Comparison of ENCODE assay signal across 10 cellular contexts in genomic region chr5:121963409-121963808, GRCh38. TPM values are rescaled to one million over a fixed set of nuclear protein-coding genes. Genes with fewer than 3 reads are reported as not detected.
DNase-seq lines count a peak whose midpoint lies in the region; ATAC-seq and TF ChIP-seq lines count a peak whose summit lies in the region.
"Had no signal": no experiment of that assay in that cellular context is flagged by ENCODE, and none has a peak within 500 bp of the region (broad histone marks: within the 10 kb centered on the region; RNA-seq: fewer than 3 reads in every experiment).

No MANE protein-coding gene starts in this region.

- H3K27me3 ChIP-seq in foreskin keratinocyte (no peaks in the 10 kb centered on the region), vagina (no peaks in the 10 kb centered on the region), aorta (ENCODE audit: control insufficient read depth in 1 of 2, insufficient read depth in 2 of 2, low read length in 1 of 2) (no peaks in the 10 kb centered on the region)

- H3K9me3 ChIP-seq in vagina = no peaks in the 10 kb centered on the region
- H3K9me3 ChIP-seq in aorta (ENCODE audit: control insufficient read depth, low read length) = no peaks in the 10 kb centered on the region

- DNase-seq in activated CD8-positive, alpha-beta memory T cell treated with anti-CD3 and anti-CD28 coated beads, Interleukin-2, amount 10 ng/mL, durations not matched to agents 7 days and 5 days = no peak
- DNase-seq in activated CD8-positive, alpha-beta memory T cell treated with anti-CD3 and anti-CD28 coated beads for 24 hours = no peak
- DNase-seq in foreskin keratinocyte = no peak
- DNase-seq in vagina (ENCODE audit: extremely low spot score in 2 of 2) = no peak
- no peak for DNase-seq in aorta
- no peak for DNase-seq in NCI-H2107 treated with DMSO at 0.1 percent for 48 hours (lab: John Stamatoyannopoulos, UW; ENCODE audit: unreplicated experiment)
- DNase-seq: mesendoderm, T-helper 9 cell had no signal

- H3K4me3 ChIP-seq in vagina (no peak overlapping the region), aorta (ENCODE audit: low read length in 2 of 2) (no peak overlapping the region)

- no peak for TF ChIP-seq POLR2A in vagina (IDR thresholded peaks at IDR 0.05)

- peaks cover 29% of the 10 kb centered on the region for H3K4me1 Mint-ChIP-seq in activated CD8-positive, alpha-beta memory T cell treated with anti-CD3 and anti-CD28 coated beads, Interleukin-2, amount 10 ng/mL, durations not matched to agents 7 days and 5 days
- H3K4me1 Mint-ChIP-seq in T-helper 1 cell treated with Interleukin-12 subunit alpha and Interleukin-12 subunit beta and Interleukin-4 antibody, amounts not matched to agents 30 μg/mL and 1 μg/mL, for 36 hours (ENCODE audit: low read depth) = peaks cover 31% of the 10 kb centered on the region
- H3K4me1 Mint-ChIP-seq in stimulated activated memory B cell treated with anti-CD40 and anti-IgM and Interleukin-4, amounts not matched to agents 10 μg/mL and 1 μg/mL and 100 μg/mL, for 72 hours = peaks cover 37% of the 10 kb centered on the region

- H3K27me3 Mint-ChIP-seq in activated CD8-positive, alpha-beta memory T cell treated with anti-CD3 and anti-CD28 coated beads, Interleukin-2, amount 10 ng/mL, durations not matched to agents 7 days and 5 days = peaks cover 1% of the 10 kb centered on the region
- no peaks in the 10 kb centered on the region for H3K27me3 Mint-ChIP-seq in T-helper 1 cell treated with Interleukin-12 subunit alpha and Interleukin-12 subunit beta and Interleukin-4 antibody, amounts not matched to agents 30 μg/mL and 1 μg/mL, for 36 hours (ENCODE audit: low read depth)
- H3K27me3 Mint-ChIP-seq in stimulated activated memory B cell treated with anti-CD40 and anti-IgM and Interleukin-4, amounts not matched to agents 10 μg/mL and 1 μg/mL and 100 μg/mL, for 72 hours = no peaks in the 10 kb centered on the region

- H3K36me3 ChIP-seq in vagina (no peaks in the 10 kb centered on the region), aorta (ENCODE audit: control insufficient read depth in 1 of 2, insufficient read depth in 2 of 2, low read length in 1 of 2) (no peaks in the 10 kb centered on the region)

- peak overlapping the region; percentile 88 for H3K4me3 Mint-ChIP-seq in activated CD8-positive, alpha-beta memory T cell treated with anti-CD3 and anti-CD28 coated beads, Interleukin-2, amount 10 ng/mL, durations not matched to agents 7 days and 5 days
- peak overlapping the region; percentile 92 for H3K4me3 Mint-ChIP-seq in T-helper 1 cell treated with Interleukin-12 subunit alpha and Interleukin-12 subunit beta and Interleukin-4 antibody, amounts not matched to agents 30 μg/mL and 1 μg/mL, for 36 hours
- H3K4me3 Mint-ChIP-seq in stimulated activated memory B cell treated with anti-CD40 and anti-IgM and Interleukin-4, amounts not matched to agents 10 μg/mL and 1 μg/mL and 100 μg/mL, for 72 hours = peak overlapping the region; percentile 87

- no peak for ATAC-seq in activated CD8-positive, alpha-beta memory T cell treated with anti-CD3 and anti-CD28 coated beads, Interleukin-2, amount 10 ng/mL, durations not matched to agents 7 days and 5 days
- no peak for ATAC-seq in foreskin keratinocyte
- no peak for ATAC-seq in stimulated activated memory B cell treated with anti-CD40 and anti-IgM and Interleukin-4, amounts not matched to agents 10 μg/mL and 1 μg/mL and 100 μg/mL, for 72 hours
- ATAC-seq in aorta (ENCODE audit: low FRiP score) = no peak

- H3K27ac Mint-ChIP-seq in activated CD8-positive, alpha-beta memory T cell treated with anti-CD3 and anti-CD28 coated beads, Interleukin-2, amount 10 ng/mL, durations not matched to agents 7 days and 5 days = peak overlapping the region; percentile 92
- H3K27ac Mint-ChIP-seq in T-helper 1 cell treated with Interleukin-12 subunit alpha and Interleukin-12 subunit beta and Interleukin-4 antibody, amounts not matched to agents 30 μg/mL and 1 μg/mL, for 36 hours = no peak overlapping the region
- peak overlapping the region; percentile 88 for H3K27ac Mint-ChIP-seq in stimulated activated memory B cell treated with anti-CD40 and anti-IgM and Interleukin-4, amounts not matched to agents 10 μg/mL and 1 μg/mL and 100 μg/mL, for 72 hours

- intact Hi-C loops in vagina (cut with DNase I) = no loop called here
- intact Hi-C loops in aorta (cut with DNase I) = loop anchor here in 1 of 2 donors (5.0 kb wide), 1 partner anchor 114 kb away; the partner anchor contains the start of gene LOX

- TF ChIP-seq CTCF in foreskin keratinocyte (conservative IDR thresholded peaks at IDR 0.05) (no peak), vagina (IDR thresholded peaks at IDR 0.05) (no peak)

- peaks cover 15% of the 10 kb centered on the region for H3K36me3 Mint-ChIP-seq in activated CD8-positive, alpha-beta memory T cell treated with anti-CD3 and anti-CD28 coated beads, Interleukin-2, amount 10 ng/mL, durations not matched to agents 7 days and 5 days
- H3K36me3 Mint-ChIP-seq in T-helper 1 cell treated with Interleukin-12 subunit alpha and Interleukin-12 subunit beta and Interleukin-4 antibody, amounts not matched to agents 30 μg/mL and 1 μg/mL, for 36 hours (ENCODE audit: low read depth) = peaks cover 12% of the 10 kb centered on the region
- peaks cover 25% of the 10 kb centered on the region for H3K36me3 Mint-ChIP-seq in stimulated activated memory B cell treated with anti-CD40 and anti-IgM and Interleukin-4, amounts not matched to agents 10 μg/mL and 1 μg/mL and 100 μg/mL, for 72 hours

- H3K27ac ChIP-seq in foreskin keratinocyte (peak overlapping the region; percentile 84), vagina (no peak overlapping the region), aorta (ENCODE audit: low read depth in 1 of 2, low read length in 2 of 2) (no peak overlapping the region)

- CTCF ChIA-PET in activated CD8-positive, alpha-beta memory T cell treated with anti-CD3 and anti-CD28 coated beads, Interleukin-2, amount 10 ng/mL, durations not matched to agents 7 days and 5 days (lab: Charles Lee) = no interaction called here

- WGBS in aorta, 2 donors = 74 to 78% methylated on average over 1 of the region's 1 CpG

- H3K9me3 Mint-ChIP-seq in activated CD8-positive, alpha-beta memory T cell treated with anti-CD3 and anti-CD28 coated beads, Interleukin-2, amount 10 ng/mL, durations not matched to agents 7 days and 5 days (ENCODE audit: low read depth) = no peaks in the 10 kb centered on the region
- H3K9me3 Mint-ChIP-seq in T-helper 1 cell treated with Interleukin-12 subunit alpha and Interleukin-12 subunit beta and Interleukin-4 antibody, amounts not matched to agents 30 μg/mL and 1 μg/mL, for 36 hours = peaks cover 4% of the 10 kb centered on the region
- no peaks in the 10 kb centered on the region for H3K9me3 Mint-ChIP-seq in stimulated activated memory B cell treated with anti-CD40 and anti-IgM and Interleukin-4, amounts not matched to agents 10 μg/mL and 1 μg/mL and 100 μg/mL, for 72 hours

- H3K4me1 ChIP-seq in foreskin keratinocyte (peaks cover 5% of the 10 kb centered on the region), vagina (peaks cover 14% of the 10 kb centered on the region), aorta (ENCODE audit: control insufficient read depth in 1 of 2, insufficient read depth in 2 of 2, low read length in 2 of 2) (peaks cover 0 to 6% of the 10 kb centered on the region in 2 donors)

RNA-seq across cellular contexts. Expression of gene SRFBP1, which starts 1.6 kb away (rescaled TPM):
- 10 to 100 TPM in 1 of 2 experiments, 1 to 10 TPM in 1; 9.3 to 12.2 TPM for total RNA-seq in activated CD8-positive, alpha-beta memory T cell treated with anti-CD3 and anti-CD28 coated beads, Interleukin-2, amount 10 ng/mL, durations not matched to agents 7 days and 5 days
- total RNA-seq in foreskin keratinocyte = 16.3 and 18.2 TPM in 2 replicates
- 3.0 and 3.8 TPM in 2 replicates for polyA plus RNA-seq in foreskin keratinocyte
- total RNA-seq in vagina = 10.8 TPM
- 10 to 100 TPM; 10.6 to 12.2 TPM for total RNA-seq in aorta
- polyA plus RNA-seq in aorta = 1 to 10 TPM; 2.6 to 5.3 TPM
